27 cellular contexts compared by ENCODE assay signal in genomic region chr7:87215051-87215450, GRCh38. TPM values are rescaled to one million over a fixed set of nuclear protein-coding genes. Genes with fewer than 3 reads are reported as not detected.
DNase-seq lines count a peak whose midpoint lies in the region; ATAC-seq, FAIRE-seq and TF ChIP-seq lines count a peak whose summit lies in the region.
"Had no signal": no experiment of that assay in that cellular context is flagged by ENCODE, and none has a peak within 500 bp of the region (broad histone marks: within the 10 kb centered on the region; RNA-seq: fewer than 3 reads in every experiment).

No MANE protein-coding gene starts in this region.

- FAIRE-seq in GM12878 (lab: Jason Lieb, UNC): no peak
- FAIRE-seq: astrocyte, HTR-8/SVneo, keratinocyte had no signal

- peak overlapping the region; percentile 74 for H3K4me3 Mint-ChIP-seq in stimulated activated naive CD8-positive, alpha-beta T cell treated with anti-CD3 and anti-CD28 coated beads, Interleukin-15, Interleukin-2, amounts not matched to agents 100 ng/mL and 50 ng/mL, for 24 hours
- H3K4me3 Mint-ChIP-seq in GM23338: no peak overlapping the region

- SMC1A ChIA-PET in GM12878 (lab: Charles Lee; ENCODE audit: uncharacterized antibody, unreplicated experiment): interaction anchor here (0.7 to 8.6 kb wide), 10 partner anchors 12 to 60 kb away, joined by 3 to 112 read pairs (median 33); partner anchors contain the start of gene DMTF1

- H3K4me1 ChIP-seq in GM12878 (ENCODE audit: control insufficient read depth, insufficient read depth, low read length) (peaks cover 33% of the 10 kb centered on the region), GM23338 (ENCODE audit: insufficient read depth) (peaks cover 8% of the 10 kb centered on the region), colonic mucosa (no peaks in the 10 kb centered on the region)
- H3K4me1 ChIP-seq: SJCRH30 had no signal

- no peaks in the 10 kb centered on the region for H3K9me3 Mint-ChIP-seq in stimulated activated naive CD8-positive, alpha-beta T cell treated with anti-CD3 and anti-CD28 coated beads, Interleukin-15, Interleukin-2, amounts not matched to agents 100 ng/mL and 50 ng/mL, for 24 hours
- H3K9me3 Mint-ChIP-seq in GM23338: peaks cover 4% of the 10 kb centered on the region
- H3K9me3 Mint-ChIP-seq: activated naive CD4-positive, alpha-beta T cell treated with anti-CD3 and anti-CD28 coated beads, Interleukin-2, amount 50 U/mL, for 72 hours had no signal

- peaks cover 84% of the 10 kb centered on the region for H3K4me1 Mint-ChIP-seq in stimulated activated naive CD8-positive, alpha-beta T cell treated with anti-CD3 and anti-CD28 coated beads, Interleukin-15, Interleukin-2, amounts not matched to agents 100 ng/mL and 50 ng/mL, for 24 hours (ENCODE audit: low read depth)
- peaks cover 16% of the 10 kb centered on the region for H3K4me1 Mint-ChIP-seq in GM23338

- TF ChIP-seq EP300 in GM12878 (IDR thresholded peaks at IDR 0.05; ENCODE audit: borderline replicate concordance in 1 of 2, control insufficient read depth in 1 of 2, low read depth in 2 of 2, low read length in 2 of 2): no peak

- no peak for ATAC-seq in stimulated activated naive CD8-positive, alpha-beta T cell treated with anti-CD3 and anti-CD28 coated beads, Interleukin-15, Interleukin-2, amounts not matched to agents 100 U/mL and 50 U/mL, for 24 hours
- no peak for ATAC-seq in GM12878
- no peak for ATAC-seq in GM19035 (IDR thresholded peaks at IDR 0.05; ENCODE audit: unreplicated experiment)
- ATAC-seq in GM23338: no peak
- ATAC-seq: activated CD8-positive, alpha-beta memory T cell treated with anti-CD3 and anti-CD28 coated beads, Interleukin-2, amount 10 ng/mL, durations not matched to agents 7 days and 5 days; activated naive CD4-positive, alpha-beta T cell treated with anti-CD3 and anti-CD28 coated beads, Interleukin-2, amount 50 U/mL, for 72 hours; left ventricle myocardium superior had no signal

- peak overlapping the region; percentile 85 for H3K27ac Mint-ChIP-seq in stimulated activated naive CD8-positive, alpha-beta T cell treated with anti-CD3 and anti-CD28 coated beads, Interleukin-15, Interleukin-2, amounts not matched to agents 100 ng/mL and 50 ng/mL, for 24 hours
- H3K27ac Mint-ChIP-seq in GM23338: no peak overlapping the region

- H3K27me3 ChIP-seq in GM12878 (replicated peaks in 1 of 2; ENCODE audit: control insufficient read depth in 2 of 2, insufficient read depth in 2 of 2, low read length in 1 of 2): no peaks in the 10 kb centered on the region
- no peaks in the 10 kb centered on the region for H3K27me3 ChIP-seq in GM23338 (ENCODE audit: insufficient read depth)
- no peaks in the 10 kb centered on the region for H3K27me3 ChIP-seq in colonic mucosa
- H3K27me3 ChIP-seq: SJCRH30 had no signal

- H3K9me2 ChIP-seq in GM23338 (ENCODE audit: insufficient read depth): no peaks in the 10 kb centered on the region

- H3K36me3 ChIP-seq in GM12878 (ENCODE audit: control insufficient read depth in 2 of 2, insufficient read depth in 2 of 2, low read length in 1 of 2): peaks cover 1 to 13% of the 10 kb centered on the region in 2 experiments; a peak in 3 of 4 replicates
- no peaks in the 10 kb centered on the region for H3K36me3 ChIP-seq in GM23338 (ENCODE audit: insufficient read depth)
- H3K36me3 ChIP-seq in colonic mucosa: no peaks in the 10 kb centered on the region

- peak overlapping the region; percentile 98 for H3K27ac ChIP-seq in GM12878 (ENCODE audit: control insufficient read depth, insufficient read depth)
- H3K27ac ChIP-seq in GM23338 (ENCODE audit: low read depth): no peak overlapping the region
- H3K27ac ChIP-seq in colonic mucosa: no peak overlapping the region
- H3K27ac ChIP-seq: SJCRH30 had no signal

- H3K27me3 Mint-ChIP-seq in stimulated activated naive CD8-positive, alpha-beta T cell treated with anti-CD3 and anti-CD28 coated beads, Interleukin-15, Interleukin-2, amounts not matched to agents 100 ng/mL and 50 ng/mL, for 24 hours: no peaks in the 10 kb centered on the region
- H3K27me3 Mint-ChIP-seq in GM23338 (ENCODE audit: insufficient read depth, low read depth, poor library complexity): peaks cover 8% of the 10 kb centered on the region
- H3K27me3 Mint-ChIP-seq: activated CD8-positive, alpha-beta memory T cell treated with anti-CD3 and anti-CD28 coated beads, Interleukin-2, amount 10 ng/mL, durations not matched to agents 7 days and 5 days had no signal

- H3K4me2 ChIP-seq in GM12878 (ENCODE audit: control insufficient read depth, insufficient read depth): peak overlapping the region; percentile 96
- no peak overlapping the region for H3K4me2 ChIP-seq in GM23338

- H3K9me3 ChIP-seq in GM12878 (replicated peaks; ENCODE audit: control insufficient read depth, insufficient read depth, low read length): no peaks in the 10 kb centered on the region; the same call in 2 of the 3 replicates
- H3K9me3 ChIP-seq in colonic mucosa: no peaks in the 10 kb centered on the region
- H3K9me3 ChIP-seq: HAP-1, SJCRH30 had no signal

- H3K36me3 Mint-ChIP-seq in stimulated activated naive CD8-positive, alpha-beta T cell treated with anti-CD3 and anti-CD28 coated beads, Interleukin-15, Interleukin-2, amounts not matched to agents 100 ng/mL and 50 ng/mL, for 24 hours (ENCODE audit: low read depth): peaks cover 71% of the 10 kb centered on the region
- H3K36me3 Mint-ChIP-seq in GM23338 (ENCODE audit: low read depth): peaks cover 33% of the 10 kb centered on the region

- intact Hi-C loops in GM12878 (cut with micrococcal nuclease; ENCODE audit: unreplicated experiment): loop anchor here (5.0 kb wide), 2 partner anchors 127 to 1002 kb away; no protein-coding TSS in a partner anchor
- intact Hi-C loops in colonic mucosa (cut with DNase I): no loop called here

- no peak for TF ChIP-seq RAD21 in GM12878 (IDR thresholded peaks at IDR 0.05; ENCODE audit: insufficient read depth, low read depth, low read length)

- H4K20me1 ChIP-seq in GM12878 (ENCODE audit: control insufficient read depth, insufficient read depth): peaks cover 6% of the 10 kb centered on the region
- H4K20me1 ChIP-seq in GM23338 (replicated peaks; ENCODE audit: insufficient read depth): peaks cover 25% of the 10 kb centered on the region

- no peak for DNase-seq in stimulated activated naive CD8-positive, alpha-beta T cell treated with anti-CD3 and anti-CD28 coated beads, Interleukin-15, Interleukin-2, amounts not matched to agents 100 U/mL and 50 U/mL, for 24 hours
- DNase-seq in NAMALWA (ENCODE audit: low spot score) (peak; percentile 81), GM12878 (ENCODE audit: low read depth, low spot score) (no peak), amygdala (lab: John Stamatoyannopoulos, UW) (no peak), GM23338 (ENCODE audit: low spot score) (no peak), colonic mucosa (no peak)
- DNase-seq: ACHN; activated CD4-positive, alpha-beta T cell treated with anti-CD3 and anti-CD28 coated beads for 4 hours; activated CD8-positive, alpha-beta memory T cell treated with anti-CD3 and anti-CD28 coated beads, Interleukin-2, amount 10 ng/mL, durations not matched to agents 7 days and 5 days; C1 segment of cervical spinal cord; EL; KBM-7; left ventricle myocardium superior; MM.1S; NCI-H1417; NCI-H2081 treated with DMSO at 0.1 percent for 48 hours; NCI-H226; NCI-H69; nucleus accumbens; SJCRH30 had no signal

- WGBS in GM12878 (ENCODE audit: insufficient coverage, insufficient replicate concordance, low lambda C conversion rate, missing lambda C conversion rate): 24% methylated on average over 3 of the region's 3 CpGs

- no peak overlapping the region for H2AFZ ChIP-seq in GM12878 (ENCODE audit: control insufficient read depth, low read depth, low read length)
- H2AFZ ChIP-seq in GM23338: no peak overlapping the region

- RAD21 ChIA-PET in GM12878 (lab: Charles Lee; ENCODE audit: unreplicated experiment): interaction anchor here (0.8 to 11.7 kb wide), 4 partner anchors 17 to 60 kb away, joined by 3 to 153 read pairs (median 4); partner anchors contain the start of gene DMTF1

- CTCF ChIA-PET in GM12878 (lab: Yijun Ruan, JAX): interaction anchor here (1.0 to 4.6 kb wide), 3 partner anchors 11 to 59 kb away, joined by 4 to 19 read pairs (median 10); no protein-coding TSS in a partner anchor

- no peak for TF ChIP-seq POLR2A in GM12878 (IDR thresholded peaks at IDR 0.05; ENCODE audit: low read depth, low read length)

- peaks cover 94% of the 10 kb centered on the region for H3K79me2 ChIP-seq in GM12878 (ENCODE audit: control insufficient read depth, insufficient read depth, low read length)
- peaks cover 86% of the 10 kb centered on the region for H3K79me2 ChIP-seq in GM23338 (replicated peaks; ENCODE audit: insufficient read depth)

- H3F3A ChIP-seq in GM23338 (replicated peaks; ENCODE audit: low read depth): no peaks in the 10 kb centered on the region

- in situ Hi-C loops in GM12878 (cut with MboI): no loop called here

- H3K9ac ChIP-seq in GM12878 (ENCODE audit: control insufficient read depth, insufficient read depth, low read length): peak overlapping the region; percentile 73
- H3K9ac ChIP-seq in colonic mucosa (ENCODE audit: low read depth in 2 of 2, low read length in 2 of 2): no peak overlapping the region

- no TSS peak for BruUV-seq in GM12878 (replicated peaks; lab: Mats Ljungman, UMichigan)

- H3K4me3 ChIP-seq in GM12878 (peak overlapping the region; percentile 73), GM23338 (no peak overlapping the region), colonic mucosa (no peak overlapping the region)
- H3K4me3 ChIP-seq: HAP-1, SJCRH30 had no signal

- TF ChIP-seq CTCF in GM12878 (IDR thresholded peaks at IDR 0.05 in 2 of 3, conservative IDR thresholded peaks at IDR 0.05 in 1 of 3; ENCODE audit: control insufficient read depth in 2 of 3, extremely low read depth in 1 of 3, insufficient read depth in 1 of 3, low read depth in 3 of 3, low read length in 3 of 3): no peak
- no peak for TF ChIP-seq CTCF in GM23338 (conservative IDR thresholded peaks at IDR 0.05; ENCODE audit: low read depth in 2 of 2)
- TF ChIP-seq CTCF in colonic mucosa (IDR thresholded peaks at IDR 0.05): no peak

- POLR2A ChIA-PET in GM12878 (lab: Charles Lee): interaction anchor here (12.1 kb wide), 1 partner anchor 60 kb away, joined by 215 read pairs; the partner anchor contains the start of gene DMTF1

RNA-seq across cellular contexts. Expression of gene TMEM243, which starts 4.5 kb away (rescaled TPM):
- 191 and 192 TPM in 2 replicates for total RNA-seq in GM12878 (2013; cell fraction: nucleolus; rRNA removed)
- total RNA-seq in GM12878 (2014; rRNA removed): 101 and 115 TPM in 2 replicates
- 71.0 and 72.9 TPM in 2 replicates for total RNA-seq in GM12878 (2014; rRNA removed; fragmentation: Illumina TruSeq; extraction: Trizol)
- total RNA-seq in GM12878 (2021): 64.4 and 64.8 TPM in 2 replicates
- polyA plus RNA-seq in GM12878 (2011; ENCODE audit: low read depth): 73.2 TPM
- polyA plus RNA-seq in GM12878 (2011; rRNA removed): 155 and 209 TPM in 2 replicates
- 72.1 and 80.4 TPM in 2 replicates for polyA plus RNA-seq in GM12878 (2011; cell fraction: cytosol; rRNA removed)
- 87.6 and 99.5 TPM in 2 replicates for polyA plus RNA-seq in GM12878 (2011; cell fraction: nucleus; rRNA removed)
- 104 and 105 TPM in 2 replicates for polyA plus RNA-seq in GM12878 (2012)
- polyA plus RNA-seq in GM12878 (2014; fragmentation: Illumina TruSeq; extraction: Trizol): 70.0 and 86.7 TPM in 2 replicates
- 10 to 100 TPM; 47.8 to 70.9 TPM for polyA plus RNA-seq in GM12878 (2014; fragmentation: Nextera tagmentation; extraction: Ambion mirVana)
- 66.4 and 82.9 TPM in 2 replicates for polyA plus RNA-seq in GM12878 (2014; rRNA removed)
- 100 to 1,000 TPM; 160 to 170 TPM for polyA plus RNA-seq in GM12878 (2016; fragmentation: Nextera tagmentation; extraction: Ambion mirVana)
- polyA minus RNA-seq in GM12878 (2011; rRNA and poly(A)+ RNA removed): 75.9 and 94.9 TPM in 2 replicates
- 14.7 and 23.1 TPM in 2 replicates for polyA minus RNA-seq in GM12878 (2011; cell fraction: cytosol; rRNA and poly(A)+ RNA removed)
- 103 and 124 TPM in 2 replicates for polyA minus RNA-seq in GM12878 (2011; cell fraction: nucleus; rRNA and poly(A)+ RNA removed)
- 44.5 and 52.7 TPM in 2 replicates for total RNA-seq in GM23338 (2014; rRNA removed; shearing (Covaris generic))
- 68.2 and 82.5 TPM in 2 replicates for polyA plus RNA-seq in GM23338 (2016; fragmentation: Nextera tagmentation; extraction: Ambion mirVana)
- total RNA-seq in colonic mucosa: 10 to 100 TPM; 16.4 to 23.1 TPM
